1 cellular context compared by ENCODE assay signal in the genomic region with DNA sequence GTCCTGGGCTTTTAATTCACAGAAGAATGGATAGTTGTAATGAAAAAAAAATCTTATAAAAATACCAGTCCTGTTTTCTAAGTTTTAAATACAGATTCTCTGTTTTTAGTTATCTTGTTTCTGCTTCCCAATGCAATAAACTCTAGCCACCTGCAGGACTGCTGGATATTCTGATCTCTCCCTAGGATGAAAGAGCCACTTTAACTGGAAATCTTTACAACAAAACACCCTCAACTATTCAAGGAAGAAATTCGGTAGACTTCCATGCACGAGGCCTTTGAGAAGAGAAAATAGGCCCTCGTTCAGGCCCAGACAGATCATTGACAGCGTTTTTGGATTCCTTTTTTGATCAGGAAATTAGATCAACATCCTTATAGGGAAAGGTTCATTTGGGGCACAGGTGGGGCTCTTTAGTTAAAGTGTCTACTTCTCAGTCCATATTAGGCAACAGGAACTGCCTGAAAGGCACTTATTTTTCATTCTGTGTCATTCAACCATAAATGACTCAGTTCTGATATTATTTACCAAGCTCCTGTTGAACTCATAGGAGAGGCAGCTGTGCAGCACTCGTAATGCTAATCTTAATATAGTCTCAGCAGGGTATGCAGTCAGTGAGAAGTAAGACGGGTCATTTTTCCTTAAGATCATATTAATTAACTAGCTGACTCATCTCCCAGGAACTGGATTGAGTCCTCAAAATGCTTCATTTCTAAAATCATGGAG.
TF ChIP-seq lines count a peak whose summit lies in the region.

No MANE protein-coding gene starts in this region.

TF ChIP-seq in HEK293, 187 proteins besides CTCF, POLR2A, EP300 and RAD21 (continued from another document and continues in another):
- TF ChIP-seq WT1 (tag by site-specific recombination; IDR thresholded peaks at IDR 0.05) (peak; percentile 29; the same call in 1 of the 2 replicates), ZNF626 (tag by site-specific recombination; IDR thresholded peaks at IDR 0.05) (no peak), ZNF548 (tag by site-specific recombination; IDR thresholded peaks at IDR 0.05) (no peak), ZSCAN16 (tag by site-specific recombination; IDR thresholded peaks at IDR 0.05) (no peak), ZBTB20 (tag by site-specific recombination; IDR thresholded peaks at IDR 0.05) (no peak), ZNF747 (tag by site-specific recombination; IDR thresholded peaks at IDR 0.05) (no peak), ZNF433 (tag by site-specific recombination; IDR thresholded peaks at IDR 0.05; ENCODE audit: low read depth) (no peak), FEZF1 (tag by site-specific recombination; IDR thresholded peaks at IDR 0.05) (peak; percentile 28; the same call in 1 of the 2 replicates), ZNF560 (tag by site-specific recombination; IDR thresholded peaks at IDR 0.05; ENCODE audit: borderline replicate concordance) (no peak), ZNF133 (tag by site-specific recombination; IDR thresholded peaks at IDR 0.05) (no peak), SCRT2 (tag by site-specific recombination; IDR thresholded peaks at IDR 0.05) (peak; percentile 96), ZNF785 (tag by site-specific recombination; IDR thresholded peaks at IDR 0.05) (no peak), GLI2 (tag by site-specific recombination; IDR thresholded peaks at IDR 0.05; ENCODE audit: borderline replicate concordance, low read depth) (peak; percentile 61; the same call in 1 of the 2 replicates), ZNF514 (tag by site-specific recombination; IDR thresholded peaks at IDR 0.05) (no peak), ZNF624 (tag by site-specific recombination; IDR thresholded peaks at IDR 0.05) (no peak), ZNF138 (tag by site-specific recombination; IDR thresholded peaks at IDR 0.05; ENCODE audit: borderline replicate concordance) (no peak), ZNF660 (tag by site-specific recombination; IDR thresholded peaks at IDR 0.05) (0 out of 2 replicates have a peak, but pooled peaks have one; percentile 52), ZNF426 (tag by site-specific recombination; IDR thresholded peaks at IDR 0.05) (no peak), ZNF404 (tag by site-specific recombination; IDR thresholded peaks at IDR 0.05) (no peak), ZNF549 (tag by site-specific recombination; IDR thresholded peaks at IDR 0.05) (no peak), ZNF19 (tag by site-specific recombination; IDR thresholded peaks at IDR 0.05; ENCODE audit: low read depth) (no peak), ZNF843 (tag by site-specific recombination; IDR thresholded peaks at IDR 0.05) (peak; percentile 58), EGR2 (tag by site-specific recombination; IDR thresholded peaks at IDR 0.05; ENCODE audit: low read depth) (no peak), ZNF2 (tag by site-specific recombination; IDR thresholded peaks at IDR 0.05) (0 out of 2 replicates have a peak, but pooled peaks have one; percentile 16), ZBTB8A (tag by site-specific recombination; IDR thresholded peaks at IDR 0.05) (no peak), ZXDB (tag by site-specific recombination; IDR thresholded peaks at IDR 0.05) (peak; percentile 31; the same call in 1 of the 2 replicates), ZNF677 (tag by site-specific recombination; IDR thresholded peaks at IDR 0.05) (no peak), ZNF555 (tag by site-specific recombination; conservative IDR thresholded peaks at IDR 0.05) (no peak), ZNF248 (tag by site-specific recombination; IDR thresholded peaks at IDR 0.05) (no peak), ZNF221 (tag by site-specific recombination; IDR thresholded peaks at IDR 0.05; ENCODE audit: borderline replicate concordance) (no peak), ZNF623 (tag by site-specific recombination; IDR thresholded peaks at IDR 0.05) (no peak), KLF9 (tag by site-specific recombination; IDR thresholded peaks at IDR 0.05; ENCODE audit: low read depth) (no peak; the same call in 1 of the 2 replicates), ZIC2 (tag by site-specific recombination; IDR thresholded peaks at IDR 0.05) (no peak), HOXA7 (CRISPR knock-in tag; IDR thresholded peaks at IDR 0.05; ENCODE audit: borderline replicate concordance) (no peak), ZNF837 (tag by site-specific recombination; IDR thresholded peaks at IDR 0.05) (no peak), ZNF350 (tag by site-specific recombination; IDR thresholded peaks at IDR 0.05) (no peak), KLF7 (tag by site-specific recombination; IDR thresholded peaks at IDR 0.05; ENCODE audit: borderline replicate concordance) (no peak), ZNF571 (tag by site-specific recombination; IDR thresholded peaks at IDR 0.05) (no peak), ZNF792 (tag by site-specific recombination; IDR thresholded peaks at IDR 0.05) (no peak), ZNF530 (tag by site-specific recombination; IDR thresholded peaks at IDR 0.05; ENCODE audit: low read depth) (no peak), ZFP41 (tag by site-specific recombination; IDR thresholded peaks at IDR 0.05; ENCODE audit: borderline replicate concordance) (no peak), ZNF274 (IDR thresholded peaks at IDR 0.05; ENCODE audit: low read length) (no peak), ZNF274 (tag by site-specific recombination; IDR thresholded peaks at IDR 0.05; ENCODE audit: borderline replicate concordance) (no peak), SP7 (tag by site-specific recombination; IDR thresholded peaks at IDR 0.05) (peak; percentile 97), GFI1B (tag by site-specific recombination; IDR thresholded peaks at IDR 0.05) (no peak), TCF7L2 (IDR thresholded peaks at IDR 0.05; ENCODE audit: borderline replicate concordance, low read depth, low read length) (no peak)
- TF ChIP-seq, protein P1, sequence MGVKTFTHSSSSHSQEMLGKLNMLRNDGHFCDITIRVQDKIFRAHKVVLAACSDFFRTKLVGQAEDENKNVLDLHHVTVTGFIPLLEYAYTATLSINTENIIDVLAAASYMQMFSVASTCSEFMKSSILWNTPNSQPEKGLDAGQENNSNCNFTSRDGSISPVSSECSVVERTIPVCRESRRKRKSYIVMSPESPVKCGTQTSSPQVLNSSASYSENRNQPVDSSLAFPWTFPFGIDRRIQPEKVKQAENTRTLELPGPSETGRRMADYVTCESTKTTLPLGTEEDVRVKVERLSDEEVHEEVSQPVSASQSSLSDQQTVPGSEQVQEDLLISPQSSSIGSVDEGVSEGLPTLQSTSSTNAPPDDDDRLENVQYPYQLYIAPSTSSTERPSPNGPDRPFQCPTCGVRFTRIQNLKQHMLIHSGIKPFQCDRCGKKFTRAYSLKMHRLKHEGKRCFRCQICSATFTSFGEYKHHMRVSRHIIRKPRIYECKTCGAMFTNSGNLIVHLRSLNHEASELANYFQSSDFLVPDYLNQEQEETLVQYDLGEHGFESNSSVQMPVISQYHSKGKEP (tag by site-specific recombination; IDR thresholded peaks at IDR 0.05): peak; percentile 72
- TF ChIP-seq, protein P2, sequence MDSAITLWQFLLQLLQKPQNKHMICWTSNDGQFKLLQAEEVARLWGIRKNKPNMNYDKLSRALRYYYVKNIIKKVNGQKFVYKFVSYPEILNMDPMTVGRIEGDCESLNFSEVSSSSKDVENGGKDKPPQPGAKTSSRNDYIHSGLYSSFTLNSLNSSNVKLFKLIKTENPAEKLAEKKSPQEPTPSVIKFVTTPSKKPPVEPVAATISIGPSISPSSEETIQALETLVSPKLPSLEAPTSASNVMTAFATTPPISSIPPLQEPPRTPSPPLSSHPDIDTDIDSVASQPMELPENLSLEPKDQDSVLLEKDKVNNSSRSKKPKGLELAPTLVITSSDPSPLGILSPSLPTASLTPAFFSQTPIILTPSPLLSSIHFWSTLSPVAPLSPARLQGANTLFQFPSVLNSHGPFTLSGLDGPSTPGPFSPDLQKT (IDR thresholded peaks at IDR 0.05; ENCODE audit: borderline replicate concordance, low read depth, low read length): peak; percentile 88; the same call in 1 of the 2 replicates
- TF ChIP-seq, protein P3, sequence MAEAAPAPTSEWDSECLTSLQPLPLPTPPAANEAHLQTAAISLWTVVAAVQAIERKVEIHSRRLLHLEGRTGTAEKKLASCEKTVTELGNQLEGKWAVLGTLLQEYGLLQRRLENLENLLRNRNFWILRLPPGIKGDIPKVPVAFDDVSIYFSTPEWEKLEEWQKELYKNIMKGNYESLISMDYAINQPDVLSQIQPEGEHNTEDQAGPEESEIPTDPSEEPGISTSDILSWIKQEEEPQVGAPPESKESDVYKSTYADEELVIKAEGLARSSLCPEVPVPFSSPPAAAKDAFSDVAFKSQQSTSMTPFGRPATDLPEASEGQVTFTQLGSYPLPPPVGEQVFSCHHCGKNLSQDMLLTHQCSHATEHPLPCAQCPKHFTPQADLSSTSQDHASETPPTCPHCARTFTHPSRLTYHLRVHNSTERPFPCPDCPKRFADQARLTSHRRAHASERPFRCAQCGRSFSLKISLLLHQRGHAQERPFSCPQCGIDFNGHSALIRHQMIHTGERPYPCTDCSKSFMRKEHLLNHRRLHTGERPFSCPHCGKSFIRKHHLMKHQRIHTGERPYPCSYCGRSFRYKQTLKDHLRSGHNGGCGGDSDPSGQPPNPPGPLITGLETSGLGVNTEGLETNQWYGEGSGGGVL (tag by site-specific recombination; IDR thresholded peaks at IDR 0.05): no peak
- TF ChIP-seq, protein P4, sequence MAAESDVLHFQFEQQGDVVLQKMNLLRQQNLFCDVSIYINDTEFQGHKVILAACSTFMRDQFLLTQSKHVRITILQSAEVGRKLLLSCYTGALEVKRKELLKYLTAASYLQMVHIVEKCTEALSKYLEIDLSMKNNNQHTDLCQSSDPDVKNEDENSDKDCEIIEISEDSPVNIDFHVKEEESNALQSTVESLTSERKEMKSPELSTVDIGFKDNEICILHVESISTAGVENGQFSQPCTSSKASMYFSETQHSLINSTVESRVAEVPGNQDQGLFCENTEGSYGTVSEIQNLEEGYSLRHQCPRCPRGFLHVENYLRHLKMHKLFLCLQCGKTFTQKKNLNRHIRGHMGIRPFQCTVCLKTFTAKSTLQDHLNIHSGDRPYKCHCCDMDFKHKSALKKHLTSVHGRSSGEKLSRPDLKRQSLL (tag by site-specific recombination; IDR thresholded peaks at IDR 0.05): no peak
- TF ChIP-seq, protein P5, sequence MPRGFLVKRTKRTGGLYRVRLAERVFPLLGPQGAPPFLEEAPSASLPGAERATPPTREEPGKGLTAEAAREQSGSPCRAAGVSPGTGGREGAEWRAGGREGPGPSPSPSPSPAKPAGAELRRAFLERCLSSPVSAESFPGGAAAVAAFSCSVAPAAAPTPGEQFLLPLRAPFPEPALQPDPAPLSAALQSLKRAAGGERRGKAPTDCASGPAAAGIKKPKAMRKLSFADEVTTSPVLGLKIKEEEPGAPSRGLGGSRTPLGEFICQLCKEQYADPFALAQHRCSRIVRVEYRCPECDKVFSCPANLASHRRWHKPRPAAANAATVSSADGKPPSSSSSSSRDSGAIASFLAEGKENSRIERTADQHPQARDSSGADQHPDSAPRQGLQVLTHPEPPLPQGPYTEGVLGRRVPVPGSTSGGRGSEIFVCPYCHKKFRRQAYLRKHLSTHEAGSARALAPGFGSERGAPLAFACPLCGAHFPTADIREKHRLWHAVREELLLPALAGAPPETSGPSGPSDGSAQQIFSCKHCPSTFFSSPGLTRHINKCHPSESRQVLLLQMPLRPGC (tag by site-specific recombination; IDR thresholded peaks at IDR 0.05): peak; percentile 87
- TF ChIP-seq, protein P6, sequence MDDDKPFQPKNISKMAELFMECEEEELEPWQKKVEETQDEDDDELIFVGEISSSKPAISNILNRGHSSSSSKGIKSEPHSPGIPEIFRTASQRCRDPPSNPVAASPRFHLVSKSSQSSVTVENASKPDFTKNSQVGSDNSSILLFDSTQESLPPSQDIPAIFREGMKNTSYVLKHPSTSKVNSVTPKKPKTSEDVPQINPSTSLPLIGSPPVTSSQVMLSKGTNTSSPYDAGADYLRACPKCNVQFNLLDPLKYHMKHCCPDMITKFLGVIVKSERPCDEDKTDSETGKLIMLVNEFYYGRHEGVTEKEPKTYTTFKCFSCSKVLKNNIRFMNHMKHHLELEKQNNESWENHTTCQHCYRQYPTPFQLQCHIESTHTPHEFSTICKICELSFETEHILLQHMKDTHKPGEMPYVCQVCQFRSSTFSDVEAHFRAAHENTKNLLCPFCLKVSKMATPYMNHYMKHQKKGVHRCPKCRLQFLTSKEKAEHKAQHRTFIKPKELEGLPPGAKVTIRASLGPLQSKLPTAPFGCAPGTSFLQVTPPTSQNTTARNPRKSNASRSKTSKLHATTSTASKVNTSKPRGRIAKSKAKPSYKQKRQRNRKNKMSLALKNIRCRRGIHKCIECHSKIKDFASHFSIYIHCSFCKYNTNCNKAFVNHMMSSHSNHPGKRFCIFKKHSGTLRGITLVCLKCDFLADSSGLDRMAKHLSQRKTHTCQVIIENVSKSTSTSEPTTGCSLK (tag by site-specific recombination; IDR thresholded peaks at IDR 0.05): no peak
- TF ChIP-seq, protein P7, sequence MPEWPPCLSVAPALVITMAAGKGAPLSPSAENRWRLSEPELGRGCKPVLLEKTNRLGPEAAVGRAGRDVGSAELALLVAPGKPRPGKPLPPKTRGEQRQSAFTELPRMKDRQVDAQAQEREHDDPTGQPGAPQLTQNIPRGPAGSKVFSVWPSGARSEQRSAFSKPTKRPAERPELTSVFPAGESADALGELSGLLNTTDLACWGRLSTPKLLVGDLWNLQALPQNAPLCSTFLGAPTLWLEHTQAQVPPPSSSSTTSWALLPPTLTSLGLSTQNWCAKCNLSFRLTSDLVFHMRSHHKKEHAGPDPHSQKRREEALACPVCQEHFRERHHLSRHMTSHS (tag by site-specific recombination; IDR thresholded peaks at IDR 0.05): no peak
- TF ChIP-seq, protein P8, sequence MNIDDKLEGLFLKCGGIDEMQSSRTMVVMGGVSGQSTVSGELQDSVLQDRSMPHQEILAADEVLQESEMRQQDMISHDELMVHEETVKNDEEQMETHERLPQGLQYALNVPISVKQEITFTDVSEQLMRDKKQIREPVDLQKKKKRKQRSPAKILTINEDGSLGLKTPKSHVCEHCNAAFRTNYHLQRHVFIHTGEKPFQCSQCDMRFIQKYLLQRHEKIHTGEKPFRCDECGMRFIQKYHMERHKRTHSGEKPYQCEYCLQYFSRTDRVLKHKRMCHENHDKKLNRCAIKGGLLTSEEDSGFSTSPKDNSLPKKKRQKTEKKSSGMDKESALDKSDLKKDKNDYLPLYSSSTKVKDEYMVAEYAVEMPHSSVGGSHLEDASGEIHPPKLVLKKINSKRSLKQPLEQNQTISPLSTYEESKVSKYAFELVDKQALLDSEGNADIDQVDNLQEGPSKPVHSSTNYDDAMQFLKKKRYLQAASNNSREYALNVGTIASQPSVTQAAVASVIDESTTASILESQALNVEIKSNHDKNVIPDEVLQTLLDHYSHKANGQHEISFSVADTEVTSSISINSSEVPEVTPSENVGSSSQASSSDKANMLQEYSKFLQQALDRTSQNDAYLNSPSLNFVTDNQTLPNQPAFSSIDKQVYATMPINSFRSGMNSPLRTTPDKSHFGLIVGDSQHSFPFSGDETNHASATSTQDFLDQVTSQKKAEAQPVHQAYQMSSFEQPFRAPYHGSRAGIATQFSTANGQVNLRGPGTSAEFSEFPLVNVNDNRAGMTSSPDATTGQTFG (tag by site-specific recombination; IDR thresholded peaks at IDR 0.05; ENCODE audit: borderline replicate concordance): no peak
- TF ChIP-seq, protein P9, sequence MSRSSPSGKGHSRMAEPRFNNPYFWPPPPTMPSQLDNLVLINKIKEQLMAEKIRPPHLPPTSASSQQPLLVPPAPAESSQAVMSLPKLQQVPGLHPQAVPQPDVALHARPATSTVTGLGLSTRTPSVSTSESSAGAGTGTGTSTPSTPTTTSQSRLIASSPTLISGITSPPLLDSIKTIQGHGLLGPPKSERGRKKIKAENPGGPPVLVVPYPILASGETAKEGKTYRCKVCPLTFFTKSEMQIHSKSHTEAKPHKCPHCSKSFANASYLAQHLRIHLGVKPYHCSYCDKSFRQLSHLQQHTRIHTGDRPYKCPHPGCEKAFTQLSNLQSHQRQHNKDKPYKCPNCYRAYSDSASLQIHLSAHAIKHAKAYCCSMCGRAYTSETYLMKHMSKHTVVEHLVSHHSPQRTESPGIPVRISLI (tag by site-specific recombination; IDR thresholded peaks at IDR 0.05): no peak
